21 cellular contexts compared by ENCODE assay signal in genomic region chr10:18351426-18351825, GRCh38.
"Had no signal": no experiment of that assay in that cellular context is flagged by ENCODE, and none has a peak within 500 bp of the region (broad histone marks: within the 10 kb centered on the region; RNA-seq: fewer than 3 reads in every experiment).

No MANE protein-coding gene starts in this region.

- H3K27ac ChIP-seq: breast epithelium, colonic mucosa, hepatocyte, right lobe of liver, testis, transverse colon, VCaP had no signal

- DNase-seq: activated CD4-positive, alpha-beta memory T cell treated with anti-CD3 and anti-CD28 coated beads, Interleukin-2, amount 10 ng/mL, durations not matched to agents 7 days and 5 days; activated CD4-positive, alpha-beta T cell treated with anti-CD3 and anti-CD28 coated beads for 48 hours; activated CD8-positive, alpha-beta memory T cell treated with anti-CD3 and anti-CD28 coated beads, Interleukin-2, amount 50 U/mL, for 48 hours; activated gamma-delta T cell treated with Interleukin-2 at 50 U/mL for 16 hours; activated naive CD8-positive, alpha-beta T cell treated with anti-CD3 and anti-CD28 coated beads, Interleukin-2, amount 50 U/mL, for 24 hours; activated T-cell treated with anti-CD3 and anti-CD28 coated beads, Interleukin-2, amount 50 U/mL, for 4 hours; cerebellar nuclear complex; colonic mucosa; effector CD8-positive, alpha-beta T cell; islet precursor cell; mammary epithelial cell; right lobe of liver; stimulated activated CD4-positive, alpha-beta T cell treated with anti-CD3 and anti-CD28 coated beads, Interleukin-2, amount 100 ng/mL, for 48 hours; stimulated activated naive CD4-positive, alpha-beta T cell treated with Interleukin-2 at 50 U/mL for 16 hours; testis; transverse colon had no signal

- H3K4me1 ChIP-seq: breast epithelium, colonic mucosa, right lobe of liver, transverse colon had no signal

- H3K27me3 ChIP-seq: breast epithelium, colonic mucosa, hepatocyte, right lobe of liver, testis, transverse colon had no signal

- H2AFZ ChIP-seq: hepatocyte had no signal

- ATAC-seq: activated naive CD8-positive, alpha-beta T cell treated with anti-CD3 and anti-CD28 coated beads, Interleukin-2, amount 50 U/mL, for 24 hours; activated T-cell treated with anti-CD3 and anti-CD28 coated beads, Interleukin-2, amount 50 U/mL, for 4 hours; activated T-helper 17 cell treated with anti-CD3 and anti-CD28 coated beads, Interleukin-2, amount 50 U/mL, for 72 hours; right lobe of liver had no signal

- H3K4me3 ChIP-seq: breast epithelium, colonic mucosa, hepatocyte, right lobe of liver, testis, transverse colon had no signal

- H3K4me2 ChIP-seq: hepatocyte had no signal

- FAIRE-seq: frontal cortex had no signal

- H3K36me3 ChIP-seq: breast epithelium, colonic mucosa, right lobe of liver, transverse colon had no signal

- H3K9me3 ChIP-seq: breast epithelium, colonic mucosa, right lobe of liver, testis, transverse colon had no signal

- H3K79me2 ChIP-seq: hepatocyte had no signal
